ENCODE assay signal across 30 cellular contexts in the genomic region with DNA sequence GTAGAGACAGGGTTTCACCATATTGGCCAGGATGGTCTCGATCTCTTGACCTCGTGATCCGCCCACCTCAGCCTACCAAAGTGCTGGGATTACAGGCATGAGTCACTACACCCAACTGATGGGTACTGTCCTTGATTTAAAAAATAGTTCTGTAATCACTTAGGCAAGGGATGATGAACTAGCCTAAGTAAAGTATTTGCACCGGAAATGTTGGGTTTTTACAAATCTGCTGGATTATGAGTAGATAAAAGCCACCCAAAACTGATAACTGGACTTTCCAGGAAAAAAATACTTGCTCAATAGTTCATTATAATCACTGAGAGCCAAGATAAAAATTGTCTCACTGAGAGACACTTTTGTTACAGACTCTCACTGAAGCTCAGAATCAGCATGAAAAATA.
"Had no signal": no experiment of that assay in that cellular context is flagged by ENCODE, and none has a peak within 500 bp of the region (broad histone marks: within the 10 kb centered on the region; RNA-seq: fewer than 3 reads in every experiment).

No MANE protein-coding gene starts in this region.

- H3K27ac ChIP-seq: breast epithelium, cardiac muscle cell, colonic mucosa, esophagus muscularis mucosa, gastroesophageal sphincter, heart right ventricle had no signal

- H3K27me3 ChIP-seq: cardiac muscle cell, colonic mucosa, esophagus muscularis mucosa, gastroesophageal sphincter had no signal

- H3K36me3 Mint-ChIP-seq: activated CD4-positive, alpha-beta memory T cell treated with anti-CD3 and anti-CD28 coated beads for 36 hours; activated CD8-positive, alpha-beta memory T cell treated with anti-CD3 and anti-CD28 coated beads, Interleukin-2, amount 10 ng/mL, durations not matched to agents 7 days and 5 days; activated naive CD8-positive, alpha-beta T cell; brain had no signal

- H3K36me3 ChIP-seq: breast epithelium, cardiac muscle cell, colonic mucosa, esophagus muscularis mucosa, gastroesophageal sphincter, heart right ventricle had no signal

- H3K4me1 ChIP-seq: breast epithelium, colonic mucosa, gastroesophageal sphincter, heart right ventricle had no signal

- H3K4me3 Mint-ChIP-seq: activated CD4-positive, alpha-beta memory T cell treated with anti-CD3 and anti-CD28 coated beads for 36 hours; activated CD4-positive, alpha-beta T cell treated with anti-CD3 and anti-CD28 coated beads for 36 hours; activated CD4-positive, alpha-beta T cell treated with anti-CD3 and anti-CD28 coated beads, Interleukin-2, amount 10 ng/mL, durations not matched to agents 24 days and 14 days; activated CD8-positive, alpha-beta memory T cell treated with anti-CD3 and anti-CD28 coated beads, Interleukin-2, amount 10 ng/mL, durations not matched to agents 7 days and 5 days; activated CD8-positive, alpha-beta T cell treated with anti-CD3 and anti-CD28 coated beads, Interleukin-2, amount 10 ng/mL, durations not matched to agents 7 days and 5 days; activated naive CD8-positive, alpha-beta T cell; activated T-cell treated with anti-CD3 and anti-CD28 coated beads, Interleukin-2, amount 50 U/mL, for 24 hours; activated T-cell treated with anti-CD3 and anti-CD28 coated beads, Interleukin-2, amount 50 U/mL, for 72 hours; brain had no signal

- H3K9me3 ChIP-seq: breast epithelium, colonic mucosa, esophagus muscularis mucosa, gastroesophageal sphincter, heart right ventricle had no signal

- H3K4me3 ChIP-seq: breast epithelium, cardiac muscle cell, colonic mucosa, esophagus muscularis mucosa, gastroesophageal sphincter, heart right ventricle had no signal

- H3K27me3 Mint-ChIP-seq: activated CD4-positive, alpha-beta memory T cell treated with anti-CD3 and anti-CD28 coated beads for 36 hours; activated CD4-positive, alpha-beta T cell treated with anti-CD3 and anti-CD28 coated beads, Interleukin-2, amount 10 ng/mL, durations not matched to agents 24 days and 14 days; activated CD8-positive, alpha-beta memory T cell treated with anti-CD3 and anti-CD28 coated beads, Interleukin-2, amount 10 ng/mL, durations not matched to agents 7 days and 5 days had no signal

- H3K27ac Mint-ChIP-seq: activated CD4-positive, alpha-beta memory T cell treated with anti-CD3 and anti-CD28 coated beads for 36 hours; activated CD4-positive, alpha-beta T cell treated with anti-CD3 and anti-CD28 coated beads for 36 hours; activated CD4-positive, alpha-beta T cell treated with anti-CD3 and anti-CD28 coated beads, Interleukin-2, amount 10 ng/mL, durations not matched to agents 24 days and 14 days; activated CD8-positive, alpha-beta memory T cell treated with anti-CD3 and anti-CD28 coated beads, Interleukin-2, amount 10 ng/mL, durations not matched to agents 7 days and 5 days; activated CD8-positive, alpha-beta T cell treated with anti-CD3 and anti-CD28 coated beads, Interleukin-2, amount 10 ng/mL, durations not matched to agents 7 days and 5 days; activated naive CD8-positive, alpha-beta T cell; activated T-cell treated with anti-CD3 and anti-CD28 coated beads, Interleukin-2, amount 50 U/mL, for 24 hours; activated T-cell treated with anti-CD3 and anti-CD28 coated beads, Interleukin-2, amount 50 U/mL, for 72 hours; brain had no signal

- H3K4me1 Mint-ChIP-seq: activated CD4-positive, alpha-beta T cell treated with anti-CD3 and anti-CD28 coated beads for 36 hours; activated CD4-positive, alpha-beta T cell treated with anti-CD3 and anti-CD28 coated beads, Interleukin-2, amount 10 ng/mL, durations not matched to agents 24 days and 14 days; activated CD8-positive, alpha-beta memory T cell treated with anti-CD3 and anti-CD28 coated beads, Interleukin-2, amount 10 ng/mL, durations not matched to agents 7 days and 5 days had no signal

- DNase-seq: activated CD4-positive, alpha-beta memory T cell treated with anti-CD3 and anti-CD28 coated beads for 36 hours; activated CD4-positive, alpha-beta T cell treated with anti-CD3 and anti-CD28 coated beads for 36 hours; activated CD4-positive, alpha-beta T cell treated with anti-CD3 and anti-CD28 coated beads, Interleukin-2, amount 10 ng/mL, durations not matched to agents 24 days and 14 days; activated CD4-positive, CD25-positive, alpha-beta regulatory T cell; activated CD4-positive, CD25-positive, alpha-beta regulatory T cell treated with anti-CD3 and anti-CD28 coated beads, Interleukin-2, amount 50 U/mL, for 72 hours; activated CD8-positive, alpha-beta memory T cell treated with anti-CD3 and anti-CD28 coated beads, Interleukin-2, amount 10 ng/mL, durations not matched to agents 7 days and 5 days; activated CD8-positive, alpha-beta memory T cell treated with anti-CD3 and anti-CD28 coated beads, Interleukin-2, amount 50 U/mL, for 4 hours; activated CD8-positive, alpha-beta T cell treated with anti-CD3 and anti-CD28 coated beads, Interleukin-2, amount 10 ng/mL, durations not matched to agents 7 days and 5 days; activated gamma-delta T cell; activated naive CD4-positive, alpha-beta T cell treated with anti-CD3 and anti-CD28 coated beads, Interleukin-2, amount 50 U/mL, for 16 hours; activated naive CD4-positive, alpha-beta T cell treated with Interleukin-2 at 50 U/mL for 16 hours; activated T-cell treated with anti-CD3 and anti-CD28 coated beads, Interleukin-2, amount 50 U/mL, for 24 hours; activated T-cell treated with anti-CD3 and anti-CD28 coated beads, Interleukin-2, amount 50 U/mL, for 72 hours; amygdala; aorta; central memory CD4-positive, alpha-beta T cell; cerebellar nuclear complex; colonic mucosa; effector memory CD4-positive, alpha-beta T cell; erythroblast; foreskin melanocyte; heart right ventricle; hippocampal formation; T-helper 2 cell had no signal

- H3K9me3 Mint-ChIP-seq: activated CD4-positive, alpha-beta memory T cell treated with anti-CD3 and anti-CD28 coated beads for 36 hours; activated CD4-positive, alpha-beta T cell treated with anti-CD3 and anti-CD28 coated beads, Interleukin-2, amount 10 ng/mL, durations not matched to agents 24 days and 14 days; brain had no signal
